Comparison of ENCODE assay signal across 12 cellular contexts in genomic region chr10:19929466-19930140, GRCh38.
DNase-seq lines count a peak whose midpoint lies in the region; ATAC-seq and TF ChIP-seq lines count a peak whose summit lies in the region.
"Had no signal": no experiment of that assay in that cellular context is flagged by ENCODE, and none has a peak within 500 bp of the region (broad histone marks: within the 10 kb centered on the region; RNA-seq: fewer than 3 reads in every experiment).

No MANE protein-coding gene starts in this region.

- peaks cover 1% of the 10 kb centered on the region for H3K27me3 Mint-ChIP-seq in activated T-helper 1 cell treated with anti-CD3 and anti-CD28 coated beads, Interleukin-12 subunit alpha, Interleukin-12 subunit beta, Interleukin-2, Interleukin-4 antibody, amounts not matched to agents 30 ng/mL and 10 ng/mL and 1 ng/mL, durations not matched to agents 14 hours and 24 hours and 36 hours (ENCODE audit: insufficient read depth)
- H3K27me3 Mint-ChIP-seq: central memory CD8-positive, alpha-beta T cell had no signal

- DNase-seq in HT1080 (ENCODE audit: low read depth) (peak; percentile 16), cardiac fibroblast (ENCODE audit: low read depth in 2 of 2) (peak; percentile 70 to 83), left colon (no peak), spleen (no peak), NCI-H748 (lab: John Stamatoyannopoulos, UW; ENCODE audit: unreplicated experiment) (no peak)
- DNase-seq in activated T-helper 1 cell treated with anti-CD3 and anti-CD28 coated beads, Interleukin-12 subunit alpha, Interleukin-12 subunit beta, Interleukin-2, Interleukin-4 antibody, amounts not matched to agents 30 ng/mL and 10 ng/mL and 1 ng/mL, durations not matched to agents 14 hours and 24 hours and 36 hours (ENCODE audit: low spot score): no peak
- DNase-seq: activated CD8-positive, alpha-beta memory T cell treated with anti-CD3 and anti-CD28 coated beads for 24 hours; NCI-H2171 treated with DMSO at 0.1 percent for 48 hours had no signal

- H3K36me3 Mint-ChIP-seq in activated T-helper 1 cell treated with anti-CD3 and anti-CD28 coated beads, Interleukin-12 subunit alpha, Interleukin-12 subunit beta, Interleukin-2, Interleukin-4 antibody, amounts not matched to agents 30 ng/mL and 10 ng/mL and 1 ng/mL, durations not matched to agents 14 hours and 24 hours and 36 hours (ENCODE audit: low read depth): no peaks in the 10 kb centered on the region

- TF ChIP-seq POLR2A in spleen (IDR thresholded peaks at IDR 0.05): no peak

- H3K27me3 ChIP-seq in spleen (replicated peaks in 1 of 7): no peaks in the 10 kb centered on the region

- H3K4me3 ChIP-seq in cardiac fibroblast (replicated peaks in 1 of 2; ENCODE audit: low read depth in 2 of 2, low read length in 2 of 2): peak overlapping the region in 1 of 2 donors; percentile 18
- H3K4me3 ChIP-seq in spleen: no peak overlapping the region
- H3K4me3 ChIP-seq: HAP-1 had no signal

- no peak overlapping the region for H3K27ac Mint-ChIP-seq in activated T-helper 1 cell treated with anti-CD3 and anti-CD28 coated beads, Interleukin-12 subunit alpha, Interleukin-12 subunit beta, Interleukin-2, Interleukin-4 antibody, amounts not matched to agents 30 ng/mL and 10 ng/mL and 1 ng/mL, durations not matched to agents 14 hours and 24 hours and 36 hours

- H3K9me3 Mint-ChIP-seq in activated T-helper 1 cell treated with anti-CD3 and anti-CD28 coated beads, Interleukin-12 subunit alpha, Interleukin-12 subunit beta, Interleukin-2, Interleukin-4 antibody, amounts not matched to agents 30 ng/mL and 10 ng/mL and 1 ng/mL, durations not matched to agents 14 hours and 24 hours and 36 hours: peaks cover 14% of the 10 kb centered on the region

- 34 to 61% (median 51%) methylated on average over 3 of the region's 3 CpGs for WGBS in spleen, 5 donors

- intact Hi-C loops in left colon (cut with DNase I, micrococcal nuclease): no loop called here
- intact Hi-C loops in spleen (cut with DNase I; ENCODE audit: low total_unique reads): no loop called here
- intact Hi-C loops in activated T-helper 1 cell treated with anti-CD3 and anti-CD28 coated beads, Interleukin-12 subunit alpha, Interleukin-12 subunit beta, Interleukin-2, Interleukin-4 antibody, amounts not matched to agents 30 ng/mL and 10 ng/mL and 1 ng/mL, durations not matched to agents 14 hours and 24 hours and 36 hours (cut with micrococcal nuclease): no loop called here

- H3K9me3 ChIP-seq in spleen: no peaks in the 10 kb centered on the region
- H3K9me3 ChIP-seq: HAP-1 had no signal

- ATAC-seq in left colon: peak; percentile 58
- no peak for ATAC-seq in HG02763 (IDR thresholded peaks at IDR 0.05; ENCODE audit: unreplicated experiment)
- no peak for ATAC-seq in HG03442 (IDR thresholded peaks at IDR 0.05; ENCODE audit: unreplicated experiment)

- H3K4me3 Mint-ChIP-seq in activated T-helper 1 cell treated with anti-CD3 and anti-CD28 coated beads, Interleukin-12 subunit alpha, Interleukin-12 subunit beta, Interleukin-2, Interleukin-4 antibody, amounts not matched to agents 30 ng/mL and 10 ng/mL and 1 ng/mL, durations not matched to agents 14 hours and 24 hours and 36 hours: no peak overlapping the region
- H3K4me3 Mint-ChIP-seq: central memory CD8-positive, alpha-beta T cell had no signal

- peak overlapping the region in 5 of 8 donors; percentile 15 to 47 (median 25) for H3K27ac ChIP-seq in spleen

- no peaks in the 10 kb centered on the region for H3K36me3 ChIP-seq in spleen
- H3K36me3 ChIP-seq: HAP-1 had no signal

- H3K4me1 Mint-ChIP-seq in activated T-helper 1 cell treated with anti-CD3 and anti-CD28 coated beads, Interleukin-12 subunit alpha, Interleukin-12 subunit beta, Interleukin-2, Interleukin-4 antibody, amounts not matched to agents 30 ng/mL and 10 ng/mL and 1 ng/mL, durations not matched to agents 14 hours and 24 hours and 36 hours (ENCODE audit: low read depth): no peaks in the 10 kb centered on the region
- H3K4me1 Mint-ChIP-seq: central memory CD8-positive, alpha-beta T cell had no signal

- peaks cover 0 to 31% (median 16%) of the 10 kb centered on the region in 6 donors for H3K4me1 ChIP-seq in spleen
- H3K4me1 ChIP-seq: HAP-1 had no signal

- TF ChIP-seq CTCF in cardiac fibroblast (IDR thresholded peaks at IDR 0.05; ENCODE audit: low read depth, low read length) (no peak), spleen (IDR thresholded peaks at IDR 0.05 in 8 of 11, conservative IDR thresholded peaks at IDR 0.05 in 3 of 11) (no peak)

Comparison
In these comparisons a context has a peak if more than half of its experiments do, and no peak if none do; other contexts are left out.
1. DNase-seq: peak in HT1080 (single experiment) and cardiac fibroblast (2 of 2); none in left colon (0 of 2), spleen (single experiment), activated T-helper 1 cell treated with anti-CD3 and anti-CD28 coated beads, Interleukin-12 subunit alpha, Interleukin-12 subunit beta, Interleukin-2, Interleukin-4 antibody, amounts not matched to agents 30 ng/mL and 10 ng/mL and 1 ng/mL, durations not matched to agents 14 hours and 24 hours and 36 hours (single experiment) and NCI-H748 (single experiment).